In genomic region chr19:48480476-48481190, GRCh38 we compare ENCODE assay signal across 8 cellular contexts. TPM values are rescaled to one million over a fixed set of nuclear protein-coding genes. Genes with fewer than 3 reads are reported as not detected.
DNase-seq lines count a peak whose midpoint lies in the region; ATAC-seq, FAIRE-seq and TF ChIP-seq lines count a peak whose summit lies in the region.

No MANE protein-coding gene starts in this region.

- peaks cover 2% of the 10 kb centered on the region; the same call in 1 of the 2 replicates for H4K20me1 ChIP-seq in GM23338 (replicated peaks; ENCODE audit: insufficient read depth)

- H3K4me3 ChIP-seq in GM23338 (peak overlapping the region; percentile 90), esophagus muscularis mucosa (peak overlapping the region; percentile 56 to 67 (median 64)), neuronal stem cell (ENCODE audit: low read length in 2 of 2) (no peak overlapping the region), aorta (ENCODE audit: low read length in 2 of 2) (peak overlapping the region; percentile 30 to 45)

- FAIRE-seq in HTR-8/SVneo (lab: Jason Lieb, UNC), result no peak

- TF ChIP-seq CTCF in GM23338 (conservative IDR thresholded peaks at IDR 0.05; ENCODE audit: low read depth in 2 of 2) (no peak), esophagus muscularis mucosa (IDR thresholded peaks at IDR 0.05) (no peak)

- TF ChIP-seq POLR2A in esophagus muscularis mucosa (IDR thresholded peaks at IDR 0.05; ENCODE audit: low read depth), result no peak

- peaks cover 3% of the 10 kb centered on the region for H3K79me1 ChIP-seq in neuronal stem cell (ENCODE audit: low read depth, low read length)

- H3K9me3 ChIP-seq in esophagus muscularis mucosa, result no peaks in the 10 kb centered on the region
- no peaks in the 10 kb centered on the region for H3K9me3 ChIP-seq in neuronal stem cell (replicated peaks in 1 of 2; ENCODE audit: control insufficient read depth in 2 of 2, insufficient read depth in 1 of 2, low read depth in 1 of 2, low read length in 2 of 2)
- H3K9me3 ChIP-seq in aorta (ENCODE audit: control insufficient read depth, low read length), result no peaks in the 10 kb centered on the region

- TF ChIP-seq EP300 in esophagus muscularis mucosa (IDR thresholded peaks at IDR 0.05), result no peak

- peak; percentile 71 for DNase-seq in GM23338 (ENCODE audit: low spot score)
- peak; percentile 36 for DNase-seq in activated T-cell treated with anti-CD3 and anti-CD28 coated beads, Interleukin-2, amount 50 U/mL, for 4 hours
- DNase-seq in esophagus muscularis mucosa (ENCODE audit: extremely low spot score), result no peak
- DNase-seq in neuronal stem cell (ENCODE audit: low spot score), result no peak
- peak in 1 of 2 donors; percentile 88 for DNase-seq in aorta
- no peak for DNase-seq in NCI-H1694 treated with DMSO at 0.1 percent for 48 hours (lab: John Stamatoyannopoulos, UW)
- no peak for DNase-seq in NCI-H774 (lab: John Stamatoyannopoulos, UW)
- no peak for DNase-seq in HTR-8/SVneo (ENCODE audit: insufficient read length, low spot score)

- H3K4me1 Mint-ChIP-seq in GM23338, result peaks cover 24% of the 10 kb centered on the region
- H3K4me1 Mint-ChIP-seq in activated T-cell treated with anti-CD3 and anti-CD28 coated beads, Interleukin-2, amount 50 U/mL, for 4 hours (ENCODE audit: low read depth), result peaks cover 16% of the 10 kb centered on the region

- H2AFZ ChIP-seq in GM23338 (peak overlapping the region; percentile 81; the same call in 1 of the 2 replicates), neuronal stem cell (ENCODE audit: low read length) (no peak overlapping the region)

- peak overlapping the region; percentile 57 for H3K18ac ChIP-seq in neuronal stem cell (ENCODE audit: low read length)

- peak overlapping the region; percentile 70 for H3K9ac ChIP-seq in neuronal stem cell (ENCODE audit: low read depth, low read length, poor library complexity)

- peak overlapping the region; percentile 3 for H3K14ac ChIP-seq in neuronal stem cell (ENCODE audit: low read length)

- H3K4ac ChIP-seq in neuronal stem cell (ENCODE audit: low read length), result no peak overlapping the region

- ATAC-seq in GM23338 (peak; percentile 37), aorta (ENCODE audit: low FRiP score) (peak; percentile 82)
- ATAC-seq in activated T-cell treated with anti-CD3 and anti-CD28 coated beads, Interleukin-2, amount 50 U/mL, for 4 hours, result peak; percentile 86 to 87

- peak overlapping the region; percentile 83 for H3K4me3 Mint-ChIP-seq in GM23338
- peak overlapping the region; percentile 83 for H3K4me3 Mint-ChIP-seq in activated T-cell treated with anti-CD3 and anti-CD28 coated beads, Interleukin-2, amount 50 U/mL, for 4 hours

- H2BK120ac ChIP-seq in neuronal stem cell (ENCODE audit: low read depth, low read length), result no peak overlapping the region

- H3K4me2 ChIP-seq in GM23338 (peak overlapping the region; percentile 84), neuronal stem cell (ENCODE audit: insufficient read depth, low read length, poor library complexity, severe bottlenecking) (no peak overlapping the region)

- intact Hi-C loops in esophagus muscularis mucosa (cut with DNase I) (no loop called here), aorta (cut with DNase I) (no loop called here)

- WGBS in esophagus muscularis mucosa, result under 1% methylated on average over 50 of the region's 50 CpGs
- WGBS in neuronal stem cell (ENCODE audit: extremely low coverage in 2 of 2, insufficient read length in 2 of 2, insufficient replicate concordance in 1 of 2), 2 donors, result no CpG with 5 or more reads among the region's 50 CpGs
- WGBS in aorta, 2 donors, result 0 to 2% methylated on average over 50 of the region's 50 CpGs

- H3K23ac ChIP-seq in neuronal stem cell (ENCODE audit: low read depth, low read length, poor library complexity), result peak overlapping the region; percentile 65

- H3K4me1 ChIP-seq in GM23338 (ENCODE audit: insufficient read depth), result peaks cover 12% of the 10 kb centered on the region; the same call in 1 of the 2 replicates
- peaks cover 25 to 32% (median 27%) of the 10 kb centered on the region in 4 donors for H3K4me1 ChIP-seq in esophagus muscularis mucosa
- no peaks in the 10 kb centered on the region for H3K4me1 ChIP-seq in neuronal stem cell (ENCODE audit: control insufficient read depth in 2 of 2, insufficient read depth in 1 of 2, low read depth in 1 of 2, low read length in 2 of 2)
- no peaks in the 10 kb centered on the region for H3K4me1 ChIP-seq in aorta (ENCODE audit: control insufficient read depth in 1 of 2, insufficient read depth in 2 of 2, low read length in 2 of 2)

- peaks cover 2% of the 10 kb centered on the region; the same call in 1 of the 3 replicates for H3K9me3 Mint-ChIP-seq in GM23338
- H3K9me3 Mint-ChIP-seq in activated T-cell treated with anti-CD3 and anti-CD28 coated beads, Interleukin-2, amount 50 U/mL, for 4 hours, result no peaks in the 10 kb centered on the region

- H2AK5ac ChIP-seq in neuronal stem cell (ENCODE audit: low read depth, low read length), result peak overlapping the region; percentile 33

- H3K36me3 ChIP-seq in GM23338 (ENCODE audit: insufficient read depth) (peaks cover 8% of the 10 kb centered on the region), esophagus muscularis mucosa (peaks cover 30 to 38% (median 38%) of the 10 kb centered on the region in 4 donors), neuronal stem cell (replicated peaks in 1 of 2; ENCODE audit: control insufficient read depth in 2 of 2, insufficient read depth in 2 of 2, low read length in 2 of 2) (peaks cover 38 to 76% of the 10 kb centered on the region in 2 donors), aorta (ENCODE audit: control insufficient read depth in 1 of 2, insufficient read depth in 2 of 2, low read length in 1 of 2) (no peaks in the 10 kb centered on the region)

- H4K8ac ChIP-seq in neuronal stem cell (ENCODE audit: low read depth, low read length), result no peak overlapping the region

- H3K27ac ChIP-seq in GM23338 (ENCODE audit: low read depth) (peak overlapping the region; percentile 68; the same call in 1 of the 2 replicates), esophagus muscularis mucosa (replicated peaks in 1 of 4) (peak overlapping the region; percentile 88 to 95 (median 94)), neuronal stem cell (replicated peaks; ENCODE audit: low read length) (no peak overlapping the region), aorta (ENCODE audit: low read depth in 1 of 2, low read length in 2 of 2) (peak overlapping the region; percentile 31 to 85)

- no peak overlapping the region for H2BK15ac ChIP-seq in neuronal stem cell (ENCODE audit: low read length)

- no peaks in the 10 kb centered on the region for H3K9me2 ChIP-seq in GM23338 (ENCODE audit: insufficient read depth)

- peaks cover 31% of the 10 kb centered on the region for H3K36me3 Mint-ChIP-seq in GM23338 (ENCODE audit: low read depth)
- peaks cover 3% of the 10 kb centered on the region for H3K36me3 Mint-ChIP-seq in activated T-cell treated with anti-CD3 and anti-CD28 coated beads, Interleukin-2, amount 50 U/mL, for 4 hours (ENCODE audit: insufficient read depth)

- H3K79me2 ChIP-seq in GM23338 (replicated peaks; ENCODE audit: insufficient read depth), result no peaks in the 10 kb centered on the region

- no peak overlapping the region for H2BK12ac ChIP-seq in neuronal stem cell (ENCODE audit: low read length)

- H3K27me3 Mint-ChIP-seq in GM23338 (ENCODE audit: insufficient read depth, low read depth, poor library complexity), result peaks cover 37% of the 10 kb centered on the region
- no peaks in the 10 kb centered on the region for H3K27me3 Mint-ChIP-seq in activated T-cell treated with anti-CD3 and anti-CD28 coated beads, Interleukin-2, amount 50 U/mL, for 4 hours (ENCODE audit: low read depth)

- peak overlapping the region; percentile 22 for H2BK5ac ChIP-seq in neuronal stem cell (ENCODE audit: low read length)

- peaks cover 27% of the 10 kb centered on the region for H3F3A ChIP-seq in GM23338 (replicated peaks; ENCODE audit: low read depth)

- H3K27ac Mint-ChIP-seq in GM23338, result peak overlapping the region; percentile 91

- H3K27me3 ChIP-seq in GM23338 (ENCODE audit: insufficient read depth) (no peaks in the 10 kb centered on the region), esophagus muscularis mucosa (no peaks in the 10 kb centered on the region), neuronal stem cell (ENCODE audit: control insufficient read depth in 3 of 3, insufficient read depth in 3 of 3, low read depth in 1 of 3, low read length in 3 of 3) (no peaks in the 10 kb centered on the region), aorta (ENCODE audit: control insufficient read depth in 1 of 2, insufficient read depth in 2 of 2, low read length in 1 of 2) (no peaks in the 10 kb centered on the region)

- no peak overlapping the region for H4K91ac ChIP-seq in neuronal stem cell (ENCODE audit: low read depth, low read length, poor library complexity)

RNA-seq across cellular contexts. Expression of gene CYTH2, which starts 11.5 kb away (rescaled TPM):
- 42.6 and 60.4 TPM in 2 replicates for total RNA-seq in GM23338 (2014; rRNA removed; shearing (Covaris generic))
- 38.8 and 41.1 TPM in 2 replicates for polyA plus RNA-seq in GM23338 (2016; fragmentation: Nextera tagmentation; extraction: Ambion mirVana)
- 10 to 100 TPM; 30.7 to 36.2 (median 31.5) TPM for total RNA-seq in activated T-cell treated with anti-CD3 and anti-CD28 coated beads, Interleukin-2, amount 50 U/mL, for 4 hours
- 10 to 100 TPM; 40.1 to 50.7 (median 48.4) TPM for total RNA-seq in esophagus muscularis mucosa
- 67.8 TPM for polyA plus RNA-seq in neuronal stem cell (2013, experiment 1 of 2)
- 64.1 TPM for polyA plus RNA-seq in neuronal stem cell (2013, experiment 2 of 2)
- total RNA-seq in aorta, result 10 to 100 TPM; 56.8 to 61.2 TPM
- polyA plus RNA-seq in aorta, result 10 to 100 TPM; 32.7 to 76.6 TPM

RNA-seq across cellular contexts. Expression of gene KCNJ14, which starts 25.3 kb away (rescaled TPM):
- total RNA-seq in GM23338 (2014; rRNA removed; shearing (Covaris generic)), result 0.94 and 1.2 TPM in 2 replicates
- polyA plus RNA-seq in GM23338 (2016; fragmentation: Nextera tagmentation; extraction: Ambion mirVana) (0.73 and 0.81 TPM in 2 replicates), aorta (under 1 TPM in 1 of 2 donors, not detected in 1; 0.36 TPM)
- total RNA-seq in activated T-cell treated with anti-CD3 and anti-CD28 coated beads, Interleukin-2, amount 50 U/mL, for 4 hours, result 1 to 10 TPM; 3.1 to 3.3 (median 3.3) TPM
- total RNA-seq in esophagus muscularis mucosa (under 1 TPM; 0.42 to 0.86 (median 0.51) TPM), aorta (1 to 10 TPM; 1.1 TPM)
- polyA plus RNA-seq in neuronal stem cell (2013, experiment 1 of 2), result 0.52 TPM
- 0.69 TPM for polyA plus RNA-seq in neuronal stem cell (2013, experiment 2 of 2)

RNA-seq across cellular contexts. Expression of gene LMTK3, which starts 31.0 kb away (rescaled TPM):
- 5.7 and 11.8 TPM in 2 replicates for total RNA-seq in GM23338 (2014; rRNA removed; shearing (Covaris generic))
- polyA plus RNA-seq in GM23338 (2016; fragmentation: Nextera tagmentation; extraction: Ambion mirVana) (1.6 and 2.0 TPM in 2 replicates), aorta (1 to 10 TPM in 1 of 2 donors, under 1 TPM in 1; 0.51 to 1.3 TPM)
- 1 to 10 TPM; 1.8 to 2.6 (median 2.0) TPM for total RNA-seq in activated T-cell treated with anti-CD3 and anti-CD28 coated beads, Interleukin-2, amount 50 U/mL, for 4 hours
- total RNA-seq in esophagus muscularis mucosa (under 1 TPM; 0.17 to 0.57 (median 0.37) TPM), aorta (1 to 10 TPM in 1 of 2 donors, under 1 TPM in 1; 0.71 to 4.2 TPM)
- polyA plus RNA-seq in neuronal stem cell (2013, experiment 1 of 2), result 7.9 TPM
- polyA plus RNA-seq in neuronal stem cell (2013, experiment 2 of 2), result 7.5 TPM

RNA-seq across cellular contexts. Expression of gene GRWD1, which starts 34.9 kb away (rescaled TPM):
- total RNA-seq in GM23338 (2014; rRNA removed; shearing (Covaris generic)), result 58.0 and 64.6 TPM in 2 replicates
- polyA plus RNA-seq in GM23338 (2016; fragmentation: Nextera tagmentation; extraction: Ambion mirVana), result 23.2 and 25.8 TPM in 2 replicates
- total RNA-seq in activated T-cell treated with anti-CD3 and anti-CD28 coated beads, Interleukin-2, amount 50 U/mL, for 4 hours, result 100 to 1,000 TPM; 175 to 192 (median 187) TPM
- 10 to 100 TPM; 19.5 to 42.9 (median 31.7) TPM for total RNA-seq in esophagus muscularis mucosa
- polyA plus RNA-seq in neuronal stem cell (2013, experiment 1 of 2), result 11.2 TPM
- 11.1 TPM for polyA plus RNA-seq in neuronal stem cell (2013, experiment 2 of 2)
- 10 to 100 TPM; 21.4 to 25.8 TPM for total RNA-seq in aorta
- 1 to 10 TPM; 7.0 to 9.0 TPM for polyA plus RNA-seq in aorta

Comparison
In these comparisons a context has a peak if more than half of its experiments do, and no peak if none do; other contexts are left out.
1. DNase-seq: peak in GM23338 (single experiment) and activated T-cell treated with anti-CD3 and anti-CD28 coated beads, Interleukin-2, amount 50 U/mL, for 4 hours (single experiment); none in esophagus muscularis mucosa (single experiment), neuronal stem cell (single experiment), NCI-H1694 treated with DMSO at 0.1 percent for 48 hours (single experiment), NCI-H774 (single experiment) and HTR-8/SVneo (single experiment).
2. H3K4me3 ChIP-seq: peak in GM23338 (single experiment), esophagus muscularis mucosa (4 of 4) and aorta (2 of 2); none in neuronal stem cell (0 of 2).
3. Peak in every context shown above with its lines, with median percentiles within 50 percentile points of each other: ATAC-seq.